8 cellular contexts compared by ENCODE assay signal in genomic region chr12:132886529-132887477, GRCh38. TPM values are rescaled to one million over a fixed set of nuclear protein-coding genes. Genes with fewer than 3 reads are reported as not detected.
DNase-seq lines count a peak whose midpoint lies in the region; ATAC-seq, FAIRE-seq and TF ChIP-seq lines count a peak whose summit lies in the region.

No MANE protein-coding gene starts in this region.

- peak overlapping the region; percentile 100 for H3K4me3 Mint-ChIP-seq in activated T-helper 17 cell treated with anti-CD3 and anti-CD28 coated beads, Interleukin-2, amount 50 U/mL, for 72 hours

- H3K36me3 Mint-ChIP-seq in activated T-helper 17 cell treated with anti-CD3 and anti-CD28 coated beads, Interleukin-2, amount 50 U/mL, for 72 hours (ENCODE audit: low read depth): peaks cover 43% of the 10 kb centered on the region

- H3K9ac ChIP-seq in HUES48 (ENCODE audit: low read depth, low read length): no peak overlapping the region; the same call in 1 of the 2 replicates

- FAIRE-seq in D721Med (lab: Jason Lieb, UNC): no peak

- in situ Hi-C loops in Caki2 (cut with HindIII; ENCODE audit: low pct_unique_long_range_greater_than_20kb, low sequenced_read_pairs): no loop called here

- no peaks in the 10 kb centered on the region for H3K9me3 Mint-ChIP-seq in activated T-helper 17 cell treated with anti-CD3 and anti-CD28 coated beads, Interleukin-2, amount 50 U/mL, for 72 hours

- peak overlapping the region; percentile 28 for H3K27ac ChIP-seq in HUES48 (ENCODE audit: low read depth, low read length)
- peak overlapping the region; percentile 67 to 99 (median 92) for H3K27ac ChIP-seq in heart right ventricle

- H3K27me3 ChIP-seq in HUES48 (ENCODE audit: control insufficient read depth, insufficient read depth, low read length) (no peaks in the 10 kb centered on the region), heart right ventricle (no peaks in the 10 kb centered on the region)

- peaks cover 17% of the 10 kb centered on the region for H3K4me1 Mint-ChIP-seq in activated T-helper 17 cell treated with anti-CD3 and anti-CD28 coated beads, Interleukin-2, amount 50 U/mL, for 72 hours

- peak; percentile 11 for DNase-seq in Caki2 (ENCODE audit: low read depth)
- peak in 1 of 2 donors; percentile 13 for DNase-seq in heart right ventricle
- DNase-seq in retinal pigment epithelial cell (ENCODE audit: low read depth): no peak
- DNase-seq in D721Med (ENCODE audit: insufficient read length, low spot score): no peak
- no peak for DNase-seq in middle frontal gyrus (ENCODE audit: extremely low spot score, low spot score)

- ATAC-seq in GM21381 (IDR thresholded peaks at IDR 0.05; ENCODE audit: unreplicated experiment): peak; percentile 19
- peak; percentile 6 for ATAC-seq in activated T-helper 17 cell treated with anti-CD3 and anti-CD28 coated beads, Interleukin-2, amount 50 U/mL, for 72 hours (replicated peaks)
- ATAC-seq in heart right ventricle: peak in 2 of 8 donors; percentile 4 to 9

- peak overlapping the region; percentile 100 for H3K27ac Mint-ChIP-seq in activated T-helper 17 cell treated with anti-CD3 and anti-CD28 coated beads, Interleukin-2, amount 50 U/mL, for 72 hours

- H3K36me3 ChIP-seq in HUES48 (ENCODE audit: control insufficient read depth, insufficient read depth, low read length) (peaks cover 19% of the 10 kb centered on the region), heart right ventricle (peaks cover 0 to 38% (median 0%) of the 10 kb centered on the region in 9 donors)

- intact Hi-C loops in heart right ventricle (cut with DNase I): loop anchor here in 3 of 10 donors (1.0 to 10.0 kb wide), 4 partner anchors 21 to 122 kb away; partner anchors contain the start of genes ANKLE2 (in 1 of the 3), GOLGA3 (in 1 of the 3) and ZNF605 (in 1 of the 3)

- H3K9me3 ChIP-seq in HUES48 (ENCODE audit: control insufficient read depth, insufficient read depth, low read length) (no peaks in the 10 kb centered on the region), heart right ventricle (peaks cover 0 to 7% (median 0%) of the 10 kb centered on the region in 11 donors)

- peak overlapping the region; percentile 81 for H3K4me3 ChIP-seq in HUES48 (ENCODE audit: low read depth, low read length)
- peak overlapping the region; percentile 61 to 97 (median 78) for H3K4me3 ChIP-seq in heart right ventricle
- peak overlapping the region; percentile 70 for H3K4me3 ChIP-seq in retinal pigment epithelial cell (ENCODE audit: low read length)

- TF ChIP-seq CTCF in heart right ventricle (IDR thresholded peaks at IDR 0.05) (no peak), retinal pigment epithelial cell (conservative IDR thresholded peaks at IDR 0.05; ENCODE audit: low read depth, low read length) (no peak), D721Med (IDR thresholded peaks at IDR 0.05; ENCODE audit: insufficient read depth, missing control alignments) (no peak)

- 8 to 11% methylated on average over 49 to 64 of the region's 64 CpGs for WGBS in heart right ventricle, 2 donors

- H3K4me1 ChIP-seq in HUES48 (ENCODE audit: control insufficient read depth, insufficient read depth, low read length) (peaks cover 13% of the 10 kb centered on the region), heart right ventricle (peaks cover 0 to 17% (median 8%) of the 10 kb centered on the region in 9 donors)

- no peaks in the 10 kb centered on the region for H3K27me3 Mint-ChIP-seq in activated T-helper 17 cell treated with anti-CD3 and anti-CD28 coated beads, Interleukin-2, amount 50 U/mL, for 72 hours

RNA-seq across cellular contexts. Expression of gene CHFR, which starts 0.6 kb away (rescaled TPM):
- 7.1 and 17.5 TPM in 2 replicates for total RNA-seq in Caki2 (2014; rRNA removed; shearing (Covaris generic); ENCODE audit: low replicate concordance)
- 10 to 100 TPM; 41.5 to 59.9 TPM for total RNA-seq in activated T-helper 17 cell treated with anti-CD3 and anti-CD28 coated beads, Interleukin-2, amount 50 U/mL, for 72 hours
- 10 to 100 TPM; 10.2 to 19.5 (median 15.0) TPM for total RNA-seq in heart right ventricle
- 10 to 100 TPM; 14.4 to 27.2 TPM for polyA plus RNA-seq in heart right ventricle

RNA-seq across cellular contexts. Expression of gene GOLGA3, which starts 58.1 kb away (rescaled TPM):
- 46.0 and 57.2 TPM in 2 replicates for total RNA-seq in Caki2 (2014; rRNA removed; shearing (Covaris generic); ENCODE audit: low replicate concordance)
- total RNA-seq in activated T-helper 17 cell treated with anti-CD3 and anti-CD28 coated beads, Interleukin-2, amount 50 U/mL, for 72 hours: 10 to 100 TPM; 51.8 to 56.8 TPM
- total RNA-seq in heart right ventricle: 10 to 100 TPM; 27.7 to 46.1 (median 35.7) TPM
- 10 to 100 TPM; 10.8 to 12.4 TPM for polyA plus RNA-seq in heart right ventricle
